In genomic region chr19:51365211-51366049, GRCh38 we compare ENCODE assay signal across 9 cellular contexts. TPM values are rescaled to one million over a fixed set of nuclear protein-coding genes. Genes with fewer than 3 reads are reported as not detected.
DNase-seq lines count a peak whose midpoint lies in the region; ATAC-seq and TF ChIP-seq lines count a peak whose summit lies in the region.
"Had no signal": no experiment of that assay in that cellular context is flagged by ENCODE, and none has a peak within 500 bp of the region (broad histone marks: within the 10 kb centered on the region; RNA-seq: fewer than 3 reads in every experiment).

No MANE protein-coding gene starts in this region.

- H4K8ac ChIP-seq in neuronal stem cell (ENCODE audit: low read depth, low read length), result no peak overlapping the region

- H2BK5ac ChIP-seq in neuronal stem cell (ENCODE audit: low read length), result peak overlapping the region; percentile 75

- no peak overlapping the region for H3K14ac ChIP-seq in neuronal stem cell (ENCODE audit: low read length)

- DNase-seq in HK-2 (ENCODE audit: unreplicated experiment), result peak; percentile 48
- peak; percentile 40 for DNase-seq in activated CD8-positive, alpha-beta T cell treated with anti-CD3 and anti-CD28 coated beads for 36 hours
- peak; percentile 32 for DNase-seq in fibroblast of villous mesenchyme (ENCODE audit: low read depth)
- DNase-seq in neuronal stem cell (ENCODE audit: low spot score), result no peak
- DNase-seq in NCI-H128 (lab: John Stamatoyannopoulos, UW; ENCODE audit: unreplicated experiment), result no peak
- DNase-seq in omental fat pad (ENCODE audit: low spot score), result no peak

- TF ChIP-seq CTCF in activated CD8-positive, alpha-beta T cell treated with anti-CD3 and anti-CD28 coated beads for 36 hours (IDR thresholded peaks at IDR 0.05), result no peak
- TF ChIP-seq CTCF in fibroblast of villous mesenchyme (IDR thresholded peaks at IDR 0.05; ENCODE audit: insufficient read depth, low read depth, low read length), result peak; percentile 13
- TF ChIP-seq CTCF in omental fat pad (IDR thresholded peaks at IDR 0.05), result no peak

- peak overlapping the region; percentile 18 for H2BK15ac ChIP-seq in neuronal stem cell (ENCODE audit: low read length)

- peak overlapping the region; percentile 92 for H2AK5ac ChIP-seq in neuronal stem cell (ENCODE audit: low read depth, low read length)

- peak overlapping the region; percentile 83 for H3K4me3 ChIP-seq in BLaER1
- peak overlapping the region; percentile 93 for H3K4me3 ChIP-seq in fibroblast of villous mesenchyme (ENCODE audit: low read depth, low read length)
- peak overlapping the region; percentile 70 to 81 for H3K4me3 ChIP-seq in neuronal stem cell (ENCODE audit: low read length in 2 of 2)

- H3K36me3 ChIP-seq in BLaER1 (no peaks in the 10 kb centered on the region), neuronal stem cell (replicated peaks in 1 of 2; ENCODE audit: control insufficient read depth in 2 of 2, insufficient read depth in 2 of 2, low read length in 2 of 2) (no peaks in the 10 kb centered on the region)

- ATAC-seq in activated CD8-positive, alpha-beta T cell treated with anti-CD3 and anti-CD28 coated beads for 36 hours, result no peak
- no peak for ATAC-seq in HG03039 (IDR thresholded peaks at IDR 0.05; ENCODE audit: unreplicated experiment)
- no peak for ATAC-seq in omental fat pad (ENCODE audit: low FRiP score)

- H2AFZ ChIP-seq in neuronal stem cell (ENCODE audit: low read length), result peak overlapping the region; percentile 88

- WGBS in neuronal stem cell (ENCODE audit: extremely low coverage in 2 of 2, insufficient read length in 2 of 2, insufficient replicate concordance in 1 of 2), 2 donors, result no CpG with 5 or more reads among the region's 12 CpGs

- CTCF ChIA-PET in activated CD8-positive, alpha-beta T cell treated with anti-CD3 and anti-CD28 coated beads for 36 hours (lab: Charles Lee), result interaction anchor here (0.7 to 4.9 kb wide), 9 partner anchors 11 to 33 kb away, joined by 3 to 23 read pairs (median 4); no protein-coding TSS in a partner anchor

- H3K4me2 ChIP-seq in BLaER1 (peak overlapping the region; percentile 99), neuronal stem cell (ENCODE audit: insufficient read depth, low read length, poor library complexity, severe bottlenecking) (peak overlapping the region; percentile 94)

- no peaks in the 10 kb centered on the region for H4K20me1 ChIP-seq in BLaER1

- no peak overlapping the region for H2BK120ac ChIP-seq in neuronal stem cell (ENCODE audit: low read depth, low read length)

- intact Hi-C loops in activated CD8-positive, alpha-beta T cell treated with anti-CD3 and anti-CD28 coated beads for 36 hours (cut with micrococcal nuclease), result no loop called here

- POLR2A ChIA-PET in activated CD8-positive, alpha-beta T cell treated with anti-CD3 and anti-CD28 coated beads for 36 hours (lab: Charles Lee), result interaction anchor here (0.7 to 1.7 kb wide), 6 partner anchors 11 to 42 kb away, joined by 3 to 6 read pairs (median 4); no protein-coding TSS in a partner anchor

- H3K9ac ChIP-seq in BLaER1 (peak overlapping the region; percentile 90), neuronal stem cell (ENCODE audit: low read depth, low read length, poor library complexity) (peak overlapping the region; percentile 77)

- H3K27ac Mint-ChIP-seq in activated CD8-positive, alpha-beta T cell treated with anti-CD3 and anti-CD28 coated beads for 36 hours, result peak overlapping the region; percentile 98

- peak overlapping the region; percentile 2 for H2BK12ac ChIP-seq in neuronal stem cell (ENCODE audit: low read length)

- H3K27me3 ChIP-seq in BLaER1 (no peaks in the 10 kb centered on the region), neuronal stem cell (ENCODE audit: control insufficient read depth in 3 of 3, insufficient read depth in 3 of 3, low read depth in 1 of 3, low read length in 3 of 3) (peaks cover 0 to 3% (median 0%) of the 10 kb centered on the region in 3 experiments)

- H3K4me1 Mint-ChIP-seq in activated CD8-positive, alpha-beta T cell treated with anti-CD3 and anti-CD28 coated beads for 36 hours (ENCODE audit: low read depth), result peaks cover 46% of the 10 kb centered on the region

- no peak overlapping the region for H3K4ac ChIP-seq in neuronal stem cell (ENCODE audit: low read length)

- H3K27ac ChIP-seq in BLaER1 (peak overlapping the region; percentile 93), neuronal stem cell (replicated peaks; ENCODE audit: low read length) (no peak overlapping the region)

- H3K4me3 Mint-ChIP-seq in activated CD8-positive, alpha-beta T cell treated with anti-CD3 and anti-CD28 coated beads for 36 hours, result peak overlapping the region; percentile 98

- H3K4me1 ChIP-seq in BLaER1 (peaks cover 65% of the 10 kb centered on the region), neuronal stem cell (ENCODE audit: control insufficient read depth in 2 of 2, insufficient read depth in 1 of 2, low read depth in 1 of 2, low read length in 2 of 2) (peaks cover 12 to 15% of the 10 kb centered on the region in 2 donors)

- H3K36me3 Mint-ChIP-seq in activated CD8-positive, alpha-beta T cell treated with anti-CD3 and anti-CD28 coated beads for 36 hours (ENCODE audit: low read depth), result peaks cover 36% of the 10 kb centered on the region

- peak overlapping the region; percentile 43 for H4K91ac ChIP-seq in neuronal stem cell (ENCODE audit: low read depth, low read length, poor library complexity)

- H3K18ac ChIP-seq in neuronal stem cell (ENCODE audit: low read length), result peak overlapping the region; percentile 8

- H3K79me1 ChIP-seq in neuronal stem cell (ENCODE audit: low read depth, low read length), result peaks cover 4% of the 10 kb centered on the region

- H3K9me3 ChIP-seq in BLaER1 (no peaks in the 10 kb centered on the region), neuronal stem cell (replicated peaks in 1 of 2; ENCODE audit: control insufficient read depth in 2 of 2, insufficient read depth in 1 of 2, low read depth in 1 of 2, low read length in 2 of 2) (no peaks in the 10 kb centered on the region)

- no peaks in the 10 kb centered on the region for H3K27me3 Mint-ChIP-seq in activated CD8-positive, alpha-beta T cell treated with anti-CD3 and anti-CD28 coated beads for 36 hours

- H3K23ac ChIP-seq in neuronal stem cell (ENCODE audit: low read depth, low read length, poor library complexity), result no peak overlapping the region

- H3K9me3 Mint-ChIP-seq in activated CD8-positive, alpha-beta T cell treated with anti-CD3 and anti-CD28 coated beads for 36 hours, result no peaks in the 10 kb centered on the region

RNA-seq across cellular contexts. Expression of gene ETFB, which starts 0.8 kb away (rescaled TPM):
- total RNA-seq in activated CD8-positive, alpha-beta T cell treated with anti-CD3 and anti-CD28 coated beads for 36 hours, result 100 to 1,000 TPM; 151 to 162 TPM
- total RNA-seq in fibroblast of villous mesenchyme (72.2 and 76.4 TPM in 2 replicates), omental fat pad (100 to 1,000 TPM; 136 to 251 (median 166) TPM)
- polyA plus RNA-seq in neuronal stem cell (2013, experiment 1 of 2), result 32.3 TPM
- polyA plus RNA-seq in neuronal stem cell (2013, experiment 2 of 2), result 30.3 TPM

RNA-seq across cellular contexts. Expression of gene CLDND2, which starts 3.4 kb away (rescaled TPM):
- 1 to 10 TPM; 5.0 to 5.4 TPM for total RNA-seq in activated CD8-positive, alpha-beta T cell treated with anti-CD3 and anti-CD28 coated beads for 36 hours
- total RNA-seq in fibroblast of villous mesenchyme (not detected in 2 replicates), omental fat pad (not detected)
- polyA plus RNA-seq in neuronal stem cell (2013, experiment 1 of 2), result 13.8 TPM
- 12.7 TPM for polyA plus RNA-seq in neuronal stem cell (2013, experiment 2 of 2)

RNA-seq across cellular contexts. Expression of gene NKG7, which starts 7.0 kb away (rescaled TPM):
- total RNA-seq in activated CD8-positive, alpha-beta T cell treated with anti-CD3 and anti-CD28 coated beads for 36 hours, result 100 to 1,000 TPM; 258 to 283 TPM
- total RNA-seq in fibroblast of villous mesenchyme (not detected in 2 replicates), omental fat pad (1 to 10 TPM in 2 of 4 donors, under 1 TPM in 1, not detected in 1; 0.56 to 4.0 (median 2.6) TPM)
- not detected for polyA plus RNA-seq in neuronal stem cell (2013, experiment 1 of 2)
- not detected for polyA plus RNA-seq in neuronal stem cell (2013, experiment 2 of 2)
- total RNA-seq: NCI-H460 had no signal

RNA-seq across cellular contexts. Expression of gene LIM2, which starts 22.3 kb away (rescaled TPM):
- total RNA-seq in activated CD8-positive, alpha-beta T cell treated with anti-CD3 and anti-CD28 coated beads for 36 hours, result 1 to 10 TPM; 1.4 to 2.6 TPM
- total RNA-seq in fibroblast of villous mesenchyme, result not detected in 2 replicates
- 2.7 TPM for polyA plus RNA-seq in neuronal stem cell (2013, experiment 1 of 2)
- polyA plus RNA-seq in neuronal stem cell (2013, experiment 2 of 2), result 3.4 TPM
- not detected for total RNA-seq in omental fat pad
- total RNA-seq: NCI-H460 had no signal

RNA-seq across cellular contexts. Expression of gene VSIG10L, which starts 23.5 kb away (rescaled TPM):
- 1 to 10 TPM; 3.6 to 3.7 TPM for total RNA-seq in activated CD8-positive, alpha-beta T cell treated with anti-CD3 and anti-CD28 coated beads for 36 hours
- total RNA-seq in fibroblast of villous mesenchyme (0.43 and 0.64 TPM in 2 replicates), omental fat pad (1 to 10 TPM in 2 of 4 donors, under 1 TPM in 2; 0.47 to 1.0 (median 0.98) TPM)
- polyA plus RNA-seq in neuronal stem cell (2013, experiment 1 of 2), result 4.6 TPM
- polyA plus RNA-seq in neuronal stem cell (2013, experiment 2 of 2), result 4.3 TPM

Comparison
In these comparisons a context has a peak if more than half of its experiments do, and no peak if none do; other contexts are left out.
1. DNase-seq: peak in HK-2 (single experiment), activated CD8-positive, alpha-beta T cell treated with anti-CD3 and anti-CD28 coated beads for 36 hours (single experiment) and fibroblast of villous mesenchyme (single experiment); none in neuronal stem cell (single experiment), NCI-H128 (single experiment) and omental fat pad (single experiment).
2. RNA of gene NKG7, which starts 7.0 kb away (total RNA-seq): 258 to 283 TPM in activated CD8-positive, alpha-beta T cell treated with anti-CD3 and anti-CD28 coated beads for 36 hours; 0.56 to 4.0 TPM in omental fat pad and not detected in fibroblast of villous mesenchyme; every median in the first group is over 10 times any median in the second.
3. Peak in every context shown above with its lines, with median percentiles within 50 percentile points of each other: H3K4me3 ChIP-seq.